24 cellular contexts compared by ENCODE assay signal in genomic region chr3:139634236-139634635, GRCh38.
"Had no signal": no experiment of that assay in that cellular context is flagged by ENCODE, and none has a peak within 500 bp of the region (broad histone marks: within the 10 kb centered on the region; RNA-seq: fewer than 3 reads in every experiment).

No MANE protein-coding gene starts in this region.

- H3K27ac ChIP-seq: dorsolateral prefrontal cortex, epithelial cell of prostate, esophagus squamous epithelium, heart left ventricle, ovary, right atrium auricular region, sigmoid colon, stomach, thoracic aorta, transverse colon, uterus had no signal

- H3K9me3 Mint-ChIP-seq: naive thymus-derived CD8-positive, alpha-beta T cell had no signal

- DNase-seq: cortex of kidney; dorsolateral prefrontal cortex; effector memory CD4-positive, alpha-beta T cell; esophagus squamous epithelium; foreskin melanocyte; heart left ventricle; hypothalamus; kidney glomerular epithelial cell; mammary epithelial cell; mucosa of descending colon; naive thymus-derived CD8-positive, alpha-beta T cell; ovary; sigmoid colon; stimulated activated CD4-positive, alpha-beta T cell treated with anti-CD3 and anti-CD28 coated beads, Interleukin-2, amount 100 ng/mL, for 24 hours; stimulated activated CD4-positive, alpha-beta T cell treated with anti-CD3 and anti-CD28 coated beads, Interleukin-4, amount 100 ng/mL, for 4 hours; stimulated activated naive B cell treated with anti-CD40 and anti-IgM and Interleukin-4, amounts not matched to agents 10 μg/mL and 1 μg/mL and 100 μg/mL, for 72 hours; stomach; substantia nigra; transverse colon; uterus had no signal

- H3K4me1 Mint-ChIP-seq: naive thymus-derived CD8-positive, alpha-beta T cell; stimulated activated naive B cell treated with anti-CD40 and anti-IgM and Interleukin-4, amounts not matched to agents 10 μg/mL and 1 μg/mL and 100 μg/mL, for 72 hours had no signal

- H3K4me1 ChIP-seq: esophagus squamous epithelium, stomach, transverse colon, uterus had no signal

- H3K27me3 ChIP-seq: dorsolateral prefrontal cortex, esophagus squamous epithelium, heart left ventricle, ovary, right atrium auricular region, sigmoid colon, stomach, transverse colon, uterus had no signal

- H3K27ac Mint-ChIP-seq: naive thymus-derived CD8-positive, alpha-beta T cell; stimulated activated naive B cell treated with anti-CD40 and anti-IgM and Interleukin-4, amounts not matched to agents 10 μg/mL and 1 μg/mL and 100 μg/mL, for 72 hours had no signal

- H3K9me3 ChIP-seq: esophagus squamous epithelium, heart left ventricle, mucosa of descending colon, ovary, right atrium auricular region, sigmoid colon, stomach, thoracic aorta, transverse colon, uterus had no signal

- H3K4me3 ChIP-seq: dorsolateral prefrontal cortex, esophagus squamous epithelium, heart left ventricle, mucosa of descending colon, ovary, right atrium auricular region, sigmoid colon, skin epidermis, stomach, thoracic aorta, transverse colon, uterus had no signal

- H3K4me3 Mint-ChIP-seq: naive thymus-derived CD8-positive, alpha-beta T cell; stimulated activated naive B cell treated with anti-CD40 and anti-IgM and Interleukin-4, amounts not matched to agents 10 μg/mL and 1 μg/mL and 100 μg/mL, for 72 hours had no signal

- H3K36me3 ChIP-seq: ovary, sigmoid colon, thoracic aorta, transverse colon, uterus had no signal

- H3K27me3 Mint-ChIP-seq: naive thymus-derived CD8-positive, alpha-beta T cell; stimulated activated naive B cell treated with anti-CD40 and anti-IgM and Interleukin-4, amounts not matched to agents 10 μg/mL and 1 μg/mL and 100 μg/mL, for 72 hours had no signal
